ENCODE assay signal across 10 cellular contexts in the genomic region with DNA sequence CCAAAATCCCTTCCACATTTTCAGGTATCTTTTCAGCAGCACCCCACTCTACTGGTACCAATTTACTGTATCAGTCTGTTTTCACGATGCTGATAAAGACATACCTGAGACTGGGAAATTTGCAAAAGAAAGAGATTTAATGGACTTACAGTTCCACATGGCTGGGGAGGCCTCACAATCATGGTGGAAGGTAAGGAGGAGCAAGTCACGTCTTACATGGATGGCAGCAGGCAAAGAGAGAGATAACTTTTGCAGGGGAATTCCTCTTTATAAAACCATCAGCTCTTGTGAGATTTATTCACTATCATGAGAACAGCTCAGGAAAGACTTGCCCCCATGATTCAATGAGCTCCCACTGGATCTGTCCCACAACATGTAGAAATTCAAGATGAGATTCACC. TPM values are rescaled to one million over a fixed set of nuclear protein-coding genes. Genes with fewer than 3 reads are reported as not detected.
"Had no signal": no experiment of that assay in that cellular context is flagged by ENCODE, and none has a peak within 500 bp of the region (broad histone marks: within the 10 kb centered on the region; RNA-seq: fewer than 3 reads in every experiment).

No MANE protein-coding gene starts in this region.

RNA-seq across cellular contexts. Expression of a gene that starts 18.7 kb away (rescaled TPM):
- total RNA-seq: activated B cell treated with CpG ODN at 0.5 μM for 24 hours; activated CD4-positive, alpha-beta T cell treated with anti-CD3 and anti-CD28 coated beads, Interleukin-2, amount 10 ng/mL, durations not matched to agents 24 days and 14 days; activated CD8-positive, alpha-beta memory T cell treated with anti-CD3 and anti-CD28 coated beads, Interleukin-2, amount 10 ng/mL, durations not matched to agents 7 days and 5 days; activated CD8-positive, alpha-beta T cell treated with anti-CD3 and anti-CD28 coated beads for 36 hours; activated naive CD4-positive, alpha-beta T cell treated with anti-CD3 and anti-CD28 coated beads for 36 hours; activated naive CD8-positive, alpha-beta T cell treated with anti-CD3 and anti-CD28 coated beads, Interleukin-2, amount 10 ng/mL, durations not matched to agents 7 days and 5 days; ascending aorta; bronchial epithelial cell; cardiac muscle cell; cerebellum had no signal
- polyA plus RNA-seq: cardiac muscle cell had no signal
